In the genomic region with DNA sequence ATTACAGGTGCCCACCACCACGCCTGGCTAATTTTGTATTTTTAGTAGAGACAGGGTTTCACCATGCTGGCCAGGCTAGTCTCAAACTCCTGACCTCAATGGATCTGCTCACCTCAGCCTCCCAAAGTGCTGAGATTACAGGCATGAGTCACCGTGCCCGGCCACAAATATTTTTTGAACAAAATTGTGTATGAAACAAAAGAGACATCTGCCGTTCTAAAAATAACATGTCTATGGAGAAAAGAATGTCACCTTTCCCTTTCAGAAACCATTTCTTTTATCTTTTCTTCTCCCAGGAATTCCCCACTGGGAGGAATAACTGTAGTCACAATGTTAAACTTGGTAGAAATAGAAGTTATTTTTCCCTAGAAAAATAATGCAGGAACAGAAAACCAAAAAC, we compare ENCODE assay signal across 8 cellular contexts.
DNase-seq lines count a peak whose midpoint lies in the region; FAIRE-seq and TF ChIP-seq lines count a peak whose summit lies in the region.
"Not testable (repeated sequence)": the region's sequence is repeated elsewhere in the genome, so short reads cannot be mapped to it uniquely, and the experiment has no call there.

No MANE protein-coding gene starts in this region.

- H3K27ac ChIP-seq in HEK293 (ENCODE audit: extremely low read depth, low read depth, low read length); MM.1S (ENCODE audit: low read length); SJCRH30; astrocyte (ENCODE audit: low read depth, low read length): not testable (repeated sequence)

- DNase-seq in AG10803 (ENCODE audit: low read depth) (peak; percentile 1), GM12865 (ENCODE audit: low read depth) (peak; percentile 7), MM.1S (peak; percentile 21), SJCRH30 (peak; percentile 20 to 28), astrocyte (ENCODE audit: low read depth) (peak; percentile 26), choroid plexus epithelial cell (ENCODE audit: low read depth) (peak; percentile 53), kidney tubule cell (ENCODE audit: low spot score) (peak; percentile 4)

- not testable (repeated sequence) for H3K79me2 ChIP-seq in MM.1S (ENCODE audit: low read length); astrocyte (ENCODE audit: insufficient read depth, low read length)

- not testable (repeated sequence) for H3K4me3 ChIP-seq in AG10803 (ENCODE audit: low read length); GM12865 (ENCODE audit: low read depth, low read length); HEK293 (ENCODE audit: low read depth, low read length); MM.1S (ENCODE audit: low read length); SJCRH30; astrocyte (ENCODE audit: insufficient read depth, low read depth, low read length); choroid plexus epithelial cell (ENCODE audit: low read depth, low read length)

- CTCF ChIA-PET in HEK293 (lab: Yijun Ruan, JAX): not testable (repeated sequence)

- H3K9me2 ChIP-seq in MM.1S (replicated peaks; ENCODE audit: insufficient read depth, low read length): not testable (repeated sequence)

- peak overlapping the region; percentile 31 for H3K27ac Mint-ChIP-seq in astrocyte (ENCODE audit: unreplicated experiment)

- not testable (repeated sequence) for H4K20me1 ChIP-seq in MM.1S (ENCODE audit: insufficient read depth, low read length); astrocyte (ENCODE audit: insufficient read depth, low read length)

- not testable (repeated sequence) for H3K4me3 Mint-ChIP-seq in astrocyte (ENCODE audit: unreplicated experiment)

- H3F3A ChIP-seq in MM.1S (ENCODE audit: insufficient read depth, low read length): not testable (repeated sequence)

- not testable (repeated sequence) for H3K36me3 ChIP-seq in HEK293 (ENCODE audit: control insufficient read depth in 2 of 2, insufficient read depth in 1 of 2, low read length in 2 of 2); MM.1S (replicated peaks; ENCODE audit: insufficient read depth, low read length); SJCRH30; astrocyte (ENCODE audit: insufficient read depth, low read length)

- not testable (repeated sequence) for H3K9me3 ChIP-seq in HEK293 (ENCODE audit: control insufficient read depth, insufficient read depth, low read depth, low read length); MM.1S (replicated peaks; ENCODE audit: insufficient read depth, low read length); SJCRH30 (replicated peaks); astrocyte (ENCODE audit: insufficient read depth, low read depth, low read length)

- not testable (repeated sequence) for H3K9me3 Mint-ChIP-seq in astrocyte (ENCODE audit: unreplicated experiment)

- not testable (repeated sequence) for H3K4me1 ChIP-seq in HEK293 (ENCODE audit: control insufficient read depth, insufficient read depth, low read length); MM.1S (ENCODE audit: low read length); astrocyte (ENCODE audit: insufficient read depth, low read length)
- H3K4me1 ChIP-seq in SJCRH30: peaks cover 12% of the 10 kb centered on the region

- H3K27me3 Mint-ChIP-seq in astrocyte (ENCODE audit: low read depth, unreplicated experiment): peaks cover 19% of the 10 kb centered on the region

- POLR2A ChIA-PET in HEK293 (lab: Yijun Ruan, JAX): not testable (repeated sequence)

- FAIRE-seq in astrocyte (lab: Jason Lieb, UNC): not testable (repeated sequence)

- not testable (repeated sequence) for H3K36me3 Mint-ChIP-seq in astrocyte (ENCODE audit: low read depth, unreplicated experiment)

- not testable (repeated sequence) for H2AFZ ChIP-seq in MM.1S (ENCODE audit: low read length); astrocyte (ENCODE audit: low read depth, low read length)

- H3K4me1 Mint-ChIP-seq in astrocyte (ENCODE audit: low read depth, unreplicated experiment): peaks cover 14% of the 10 kb centered on the region

- H3K27me3 ChIP-seq in MM.1S (replicated peaks; ENCODE audit: insufficient read depth, low read length); SJCRH30; astrocyte (ENCODE audit: insufficient read depth, low read length): not testable (repeated sequence)

- H3K4me2 ChIP-seq in MM.1S (ENCODE audit: low read depth, low read length): not testable (repeated sequence)
- peak overlapping the region; percentile 3 for H3K4me2 ChIP-seq in astrocyte (ENCODE audit: low read length)

- H3K9ac ChIP-seq in MM.1S (ENCODE audit: low read length); astrocyte (ENCODE audit: low read length): not testable (repeated sequence)

- TF ChIP-seq CTCF in AG10803 (conservative IDR thresholded peaks at IDR 0.05; ENCODE audit: low read length); GM12865 (IDR thresholded peaks at IDR 0.05; ENCODE audit: insufficient read depth, low read depth, low read length, missing control alignments); HEK293 (tag by site-specific recombination; IDR thresholded peaks at IDR 0.05); MM.1S (IDR thresholded peaks at IDR 0.05; ENCODE audit: low read length); astrocyte (IDR thresholded peaks at IDR 0.05; ENCODE audit: insufficient read depth, low read depth, low read length); choroid plexus epithelial cell (conservative IDR thresholded peaks at IDR 0.05; ENCODE audit: low read depth, low read length): not testable (repeated sequence)

TF ChIP-seq in HEK293, 187 proteins besides CTCF, POLR2A, EP300 and RAD21:
- TF ChIP-seq ZNF335 (tag by site-specific recombination; conservative IDR thresholded peaks at IDR 0.05): 0 out of 2 replicates have a peak, but pooled peaks have one; percentile 17

Comparison
In these comparisons a context has a peak if more than half of its experiments do, and no peak if none do; other contexts are left out.
1. DNase-seq: peak in every context shown above with its lines; median percentile 53 in choroid plexus epithelial cell; 26 in astrocyte; 24 in SJCRH30; 21 in MM.1S; 7 in GM12865; 4 in kidney tubule cell; 1 in AG10803.